In genomic region chr11:127470485-127470884, GRCh38 we compare ENCODE assay signal across 8 cellular contexts.
DNase-seq lines count a peak whose midpoint lies in the region; ATAC-seq and TF ChIP-seq lines count a peak whose summit lies in the region.

No MANE protein-coding gene starts in this region.

- no peak overlapping the region for H3K27ac ChIP-seq in right cardiac atrium (ENCODE audit: low read length)

- H3K9me3 ChIP-seq in right cardiac atrium (ENCODE audit: control insufficient read depth, low read length): no peaks in the 10 kb centered on the region

- intact Hi-C loops in right cardiac atrium (cut with DNase I): no loop called here

- 63% methylated on average over 3 of the region's 3 CpGs for WGBS in right cardiac atrium

- H3K4me1 ChIP-seq in right cardiac atrium (ENCODE audit: control insufficient read depth, insufficient read depth, low read length): no peaks in the 10 kb centered on the region

- DNase-seq in AML-193 (lab: John Stamatoyannopoulos, UW): peak; percentile 0 to 20
- DNase-seq in erythroblast (lab: John Stamatoyannopoulos, UW): peak; percentile 1 to 24
- DNase-seq in NK-92 treated with Interleukin-12 subunit alpha and Interleukin-12 subunit beta, amount 100 ng/mL, for 24 hours (lab: John Stamatoyannopoulos, UW): no peak
- no peak for DNase-seq in activated CD4-positive, CD25-positive, alpha-beta regulatory T cell treated with anti-CD3 and anti-CD28 coated beads, Interleukin-2, amount 50 U/mL, for 72 hours
- no peak for DNase-seq in right cardiac atrium

- peak; percentile 18; the same call in 1 of the 2 replicates for TF ChIP-seq CTCF in LNCAP (IDR thresholded peaks at IDR 0.05)

- peak; percentile 80 for ATAC-seq in GM19035 (IDR thresholded peaks at IDR 0.05; ENCODE audit: unreplicated experiment)
- ATAC-seq in HG03045 (IDR thresholded peaks at IDR 0.05; ENCODE audit: unreplicated experiment): no peak
- ATAC-seq in right cardiac atrium: no peak

- H3K27me3 ChIP-seq in right cardiac atrium (ENCODE audit: control insufficient read depth, insufficient read depth): no peaks in the 10 kb centered on the region

- TF ChIP-seq POLR2A in erythroblast (IDR thresholded peaks at IDR 0.05; ENCODE audit: low read length): no peak

- H3K4me3 ChIP-seq in right cardiac atrium (ENCODE audit: low read length): no peak overlapping the region

Comparison
In these comparisons a context has a peak if more than half of its experiments do, and no peak if none do; other contexts are left out.
1. DNase-seq: peak in AML-193 (2 of 2) and erythroblast (2 of 2); none in NK-92 treated with Interleukin-12 subunit alpha and Interleukin-12 subunit beta, amount 100 ng/mL, for 24 hours (single experiment), activated CD4-positive, CD25-positive, alpha-beta regulatory T cell treated with anti-CD3 and anti-CD28 coated beads, Interleukin-2, amount 50 U/mL, for 72 hours (single experiment) and right cardiac atrium (0 of 3).